ENCODE assay signal across 1 cellular context in the genomic region with DNA sequence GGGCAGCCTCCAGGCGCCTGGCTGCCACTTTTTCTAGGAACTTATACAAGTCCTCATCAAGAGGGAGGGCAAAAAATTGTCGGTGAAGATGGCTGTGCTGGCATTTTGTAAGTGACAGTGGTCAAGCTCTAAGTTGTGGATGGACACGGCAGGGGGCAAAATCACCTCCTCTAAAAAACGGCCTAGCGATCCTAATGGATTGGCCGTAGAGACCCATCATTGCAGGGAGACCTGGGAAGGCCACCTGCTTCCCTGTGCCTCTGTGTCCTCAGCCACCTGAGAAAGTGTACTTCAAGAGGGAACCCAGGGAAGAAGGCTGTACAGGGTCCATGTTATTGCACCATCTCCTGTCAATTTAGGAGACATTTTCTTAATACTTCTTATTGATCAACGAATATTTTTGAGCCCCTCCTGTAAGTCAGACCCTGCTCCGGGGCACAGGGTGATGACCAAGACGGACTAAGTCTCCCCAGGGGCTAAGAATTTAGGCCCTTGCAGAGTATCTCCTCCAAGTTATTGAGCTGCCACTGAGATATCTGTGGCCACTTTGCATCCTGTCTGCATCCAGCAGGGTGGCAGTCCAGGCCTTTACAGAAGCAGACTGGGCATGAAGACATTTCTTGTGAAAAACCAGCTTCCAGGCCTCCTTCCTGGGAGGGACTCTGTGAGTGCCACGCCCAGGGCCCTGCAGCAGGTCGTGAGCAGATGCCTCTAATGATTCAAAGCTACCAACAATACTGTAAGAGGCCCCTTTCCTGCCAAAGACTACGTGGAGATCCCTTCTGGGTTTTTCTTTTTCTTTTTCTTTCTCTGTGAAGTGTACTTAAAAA.
TF ChIP-seq lines count a peak whose summit lies in the region.

No MANE protein-coding gene starts in this region.

TF ChIP-seq in HepG2, 621 proteins besides CTCF, POLR2A, EP300 and RAD21 (continues in another document):
- TF ChIP-seq, protein P1, sequence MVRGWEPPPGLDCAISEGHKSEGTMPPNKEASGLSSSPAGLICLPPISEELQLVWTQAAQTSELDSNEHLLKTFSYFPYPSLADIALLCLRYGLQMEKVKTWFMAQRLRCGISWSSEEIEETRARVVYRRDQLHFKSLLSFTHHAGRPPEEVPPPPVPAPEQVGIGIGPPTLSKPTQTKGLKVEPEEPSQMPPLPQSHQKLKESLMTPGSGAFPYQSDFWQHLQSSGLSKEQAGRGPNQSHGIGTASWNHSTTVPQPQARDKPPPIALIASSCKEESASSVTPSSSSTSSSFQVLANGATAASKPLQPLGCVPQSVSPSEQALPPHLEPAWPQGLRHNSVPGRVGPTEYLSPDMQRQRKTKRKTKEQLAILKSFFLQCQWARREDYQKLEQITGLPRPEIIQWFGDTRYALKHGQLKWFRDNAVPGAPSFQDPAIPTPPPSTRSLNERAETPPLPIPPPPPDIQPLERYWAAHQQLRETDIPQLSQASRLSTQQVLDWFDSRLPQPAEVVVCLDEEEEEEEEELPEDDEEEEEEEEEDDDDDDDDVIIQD (CRISPR knock-in tag; IDR thresholded peaks at IDR 0.05; ENCODE audit: low read depth) = no peak
- TF ChIP-seq BCL6 (CRISPR knock-in tag; IDR thresholded peaks at IDR 0.05) (no peak; the same call in 1 of the 2 replicates), ZSCAN29 (CRISPR knock-in tag; conservative IDR thresholded peaks at IDR 0.05) (peak; percentile 10; the same call in 1 of the 2 replicates), RELA (CRISPR knock-in tag; IDR thresholded peaks at IDR 0.05) (peak; percentile 14; the same call in 1 of the 2 replicates), ZNF552 (CRISPR knock-in tag; IDR thresholded peaks at IDR 0.05; ENCODE audit: borderline replicate concordance) (peak; percentile 43; the same call in 1 of the 2 replicates), AHR (CRISPR knock-in tag; IDR thresholded peaks at IDR 0.05) (no peak; the same call in 1 of the 2 replicates), ZNF337 (CRISPR knock-in tag; IDR thresholded peaks at IDR 0.05; ENCODE audit: borderline replicate concordance, low read depth) (0 out of 2 replicates have a peak, but pooled peaks have one; percentile 62), XRCC5 (optimal IDR thresholded peaks at IDR 0.05; ENCODE audit: low read length) (peak; percentile 28), KLF11 (CRISPR knock-in tag; IDR thresholded peaks at IDR 0.05) (0 out of 2 replicates have a peak, but pooled peaks have one; percentile 2), GZF1 (CRISPR knock-in tag; IDR thresholded peaks at IDR 0.05) (0 out of 2 replicates have a peak, but pooled peaks have one; percentile 24), ZNF343 (CRISPR knock-in tag; IDR thresholded peaks at IDR 0.05) (0 out of 2 replicates have a peak, but pooled peaks have one; percentile 1), SPEN (CRISPR knock-in tag; IDR thresholded peaks at IDR 0.05; ENCODE audit: low read depth) (peak; percentile 43; the same call in 1 of the 2 replicates), HOXD1 (CRISPR knock-in tag; IDR thresholded peaks at IDR 0.05) (peak; percentile 33; the same call in 1 of the 2 replicates), NCOA5 (CRISPR knock-in tag; IDR thresholded peaks at IDR 0.05) (no peak), ZNF251 (CRISPR knock-in tag; IDR thresholded peaks at IDR 0.05) (0 out of 2 replicates have a peak, but pooled peaks have one; percentile 41), NFATC3 (CRISPR knock-in tag; IDR thresholded peaks at IDR 0.05) (0 out of 2 replicates have a peak, but pooled peaks have one; percentile 38), RCOR2 (CRISPR knock-in tag; IDR thresholded peaks at IDR 0.05) (peak; percentile 4; the same call in 1 of the 2 replicates), ZFX (CRISPR knock-in tag; IDR thresholded peaks at IDR 0.05; ENCODE audit: low read depth) (peak; percentile 16; the same call in 1 of the 2 replicates), ZNF720 (CRISPR knock-in tag; IDR thresholded peaks at IDR 0.05) (0 out of 2 replicates have a peak, but pooled peaks have one; percentile 4), SP5 (CRISPR knock-in tag; IDR thresholded peaks at IDR 0.05; ENCODE audit: borderline replicate concordance, low read depth) (peak; percentile 85), MIER2 (CRISPR knock-in tag; IDR thresholded peaks at IDR 0.05) (0 out of 2 replicates have a peak, but pooled peaks have one; percentile 28), FOXO1 (CRISPR knock-in tag; IDR thresholded peaks at IDR 0.05) (peak; percentile 3; the same call in 1 of the 2 replicates), SAP130 (CRISPR knock-in tag; IDR thresholded peaks at IDR 0.05; ENCODE audit: low read depth) (peak; percentile 55; the same call in 1 of the 2 replicates), CC2D1A (CRISPR knock-in tag; IDR thresholded peaks at IDR 0.05) (0 out of 2 replicates have a peak, but pooled peaks have one; percentile 13), MAFG (CRISPR knock-in tag; IDR thresholded peaks at IDR 0.05) (no peak), PITX1 (CRISPR knock-in tag; IDR thresholded peaks at IDR 0.05) (0 out of 2 replicates have a peak, but pooled peaks have one; percentile 41), ZNF792 (CRISPR knock-in tag; IDR thresholded peaks at IDR 0.05) (no peak; the same call in 1 of the 2 replicates), ZSCAN22 (CRISPR knock-in tag; IDR thresholded peaks at IDR 0.05) (no peak), PRMT3 (CRISPR knock-in tag; IDR thresholded peaks at IDR 0.05; ENCODE audit: borderline replicate concordance, low read depth) (no peak), ZNF460 (CRISPR knock-in tag; IDR thresholded peaks at IDR 0.05; ENCODE audit: borderline replicate concordance) (no peak), ZBTB1 (CRISPR knock-in tag; IDR thresholded peaks at IDR 0.05; ENCODE audit: borderline replicate concordance) (0 out of 2 replicates have a peak, but pooled peaks have one; percentile 55), ZNF569 (CRISPR knock-in tag; IDR thresholded peaks at IDR 0.05; ENCODE audit: borderline replicate concordance) (0 out of 2 replicates have a peak, but pooled peaks have one; percentile 20), ZNF12 (CRISPR knock-in tag; IDR thresholded peaks at IDR 0.05) (0 out of 2 replicates have a peak, but pooled peaks have one; percentile 8), PHF8 (CRISPR knock-in tag; IDR thresholded peaks at IDR 0.05) (0 out of 2 replicates have a peak, but pooled peaks have one; percentile 1), SRSF1 (optimal IDR thresholded peaks at IDR 0.05; ENCODE audit: low read depth, low read length) (peak; percentile 57), HNRNPL (IDR thresholded peaks at IDR 0.05; ENCODE audit: low read depth, low read length) (no peak), ELF1 (CRISPR knock-in tag; IDR thresholded peaks at IDR 0.05) (peak; percentile 26; the same call in 1 of the 2 replicates)
- TF ChIP-seq, protein P2, sequence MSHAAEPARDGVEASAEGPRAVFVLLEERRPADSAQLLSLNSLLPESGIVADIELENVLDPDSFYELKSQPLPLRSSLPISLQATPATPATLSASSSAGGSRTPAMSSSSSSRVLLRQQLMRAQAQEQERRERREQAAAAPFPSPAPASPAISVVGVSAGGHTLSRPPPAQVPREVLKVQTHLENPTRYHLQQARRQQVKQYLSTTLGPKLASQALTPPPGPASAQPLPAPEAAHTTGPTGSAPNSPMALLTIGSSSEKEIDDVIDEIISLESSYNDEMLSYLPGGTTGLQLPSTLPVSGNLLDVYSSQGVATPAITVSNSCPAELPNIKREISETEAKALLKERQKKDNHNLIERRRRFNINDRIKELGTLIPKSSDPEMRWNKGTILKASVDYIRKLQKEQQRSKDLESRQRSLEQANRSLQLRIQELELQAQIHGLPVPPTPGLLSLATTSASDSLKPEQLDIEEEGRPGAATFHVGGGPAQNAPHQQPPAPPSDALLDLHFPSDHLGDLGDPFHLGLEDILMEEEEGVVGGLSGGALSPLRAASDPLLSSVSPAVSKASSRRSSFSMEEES (CRISPR knock-in tag; IDR thresholded peaks at IDR 0.05) = 0 out of 2 replicates have a peak, but pooled peaks have one; percentile 21
- TF ChIP-seq, protein P3, sequence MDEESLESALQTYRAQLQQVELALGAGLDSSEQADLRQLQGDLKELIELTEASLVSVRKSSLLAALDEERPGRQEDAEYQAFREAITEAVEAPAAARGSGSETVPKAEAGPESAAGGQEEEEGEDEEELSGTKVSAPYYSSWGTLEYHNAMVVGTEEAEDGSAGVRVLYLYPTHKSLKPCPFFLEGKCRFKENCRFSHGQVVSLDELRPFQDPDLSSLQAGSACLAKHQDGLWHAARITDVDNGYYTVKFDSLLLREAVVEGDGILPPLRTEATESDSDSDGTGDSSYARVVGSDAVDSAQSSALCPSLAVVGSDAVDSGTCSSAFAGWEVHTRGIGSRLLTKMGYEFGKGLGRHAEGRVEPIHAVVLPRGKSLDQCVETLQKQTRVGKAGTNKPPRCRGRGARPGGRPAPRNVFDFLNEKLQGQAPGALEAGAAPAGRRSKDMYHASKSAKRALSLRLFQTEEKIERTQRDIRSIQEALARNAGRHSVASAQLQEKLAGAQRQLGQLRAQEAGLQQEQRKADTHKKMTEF (CRISPR knock-in tag; IDR thresholded peaks at IDR 0.05) = peak; percentile 8; the same call in 1 of the 2 replicates
- TF ChIP-seq, protein P4, sequence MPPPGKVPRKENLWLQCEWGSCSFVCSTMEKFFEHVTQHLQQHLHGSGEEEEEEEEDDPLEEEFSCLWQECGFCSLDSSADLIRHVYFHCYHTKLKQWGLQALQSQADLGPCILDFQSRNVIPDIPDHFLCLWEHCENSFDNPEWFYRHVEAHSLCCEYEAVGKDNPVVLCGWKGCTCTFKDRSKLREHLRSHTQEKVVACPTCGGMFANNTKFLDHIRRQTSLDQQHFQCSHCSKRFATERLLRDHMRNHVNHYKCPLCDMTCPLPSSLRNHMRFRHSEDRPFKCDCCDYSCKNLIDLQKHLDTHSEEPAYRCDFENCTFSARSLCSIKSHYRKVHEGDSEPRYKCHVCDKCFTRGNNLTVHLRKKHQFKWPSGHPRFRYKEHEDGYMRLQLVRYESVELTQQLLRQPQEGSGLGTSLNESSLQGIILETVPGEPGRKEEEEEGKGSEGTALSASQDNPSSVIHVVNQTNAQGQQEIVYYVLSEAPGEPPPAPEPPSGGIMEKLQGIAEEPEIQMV (CRISPR knock-in tag; IDR thresholded peaks at IDR 0.05; ENCODE audit: low read depth) = 0 out of 2 replicates have a peak, but pooled peaks have one; percentile 38
- TF ChIP-seq, protein P5, sequence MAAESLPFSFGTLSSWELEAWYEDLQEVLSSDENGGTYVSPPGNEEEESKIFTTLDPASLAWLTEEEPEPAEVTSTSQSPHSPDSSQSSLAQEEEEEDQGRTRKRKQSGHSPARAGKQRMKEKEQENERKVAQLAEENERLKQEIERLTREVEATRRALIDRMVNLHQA (CRISPR knock-in tag; IDR thresholded peaks at IDR 0.05) = 0 out of 2 replicates have a peak, but pooled peaks have one; percentile 24
- TF ChIP-seq, protein P6, sequence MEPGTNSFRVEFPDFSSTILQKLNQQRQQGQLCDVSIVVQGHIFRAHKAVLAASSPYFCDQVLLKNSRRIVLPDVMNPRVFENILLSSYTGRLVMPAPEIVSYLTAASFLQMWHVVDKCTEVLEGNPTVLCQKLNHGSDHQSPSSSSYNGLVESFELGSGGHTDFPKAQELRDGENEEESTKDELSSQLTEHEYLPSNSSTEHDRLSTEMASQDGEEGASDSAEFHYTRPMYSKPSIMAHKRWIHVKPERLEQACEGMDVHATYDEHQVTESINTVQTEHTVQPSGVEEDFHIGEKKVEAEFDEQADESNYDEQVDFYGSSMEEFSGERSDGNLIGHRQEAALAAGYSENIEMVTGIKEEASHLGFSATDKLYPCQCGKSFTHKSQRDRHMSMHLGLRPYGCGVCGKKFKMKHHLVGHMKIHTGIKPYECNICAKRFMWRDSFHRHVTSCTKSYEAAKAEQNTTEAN (CRISPR knock-in tag; conservative IDR thresholded peaks at IDR 0.05) = peak; percentile 30; the same call in 1 of the 2 replicates
- TF ChIP-seq, protein P7, sequence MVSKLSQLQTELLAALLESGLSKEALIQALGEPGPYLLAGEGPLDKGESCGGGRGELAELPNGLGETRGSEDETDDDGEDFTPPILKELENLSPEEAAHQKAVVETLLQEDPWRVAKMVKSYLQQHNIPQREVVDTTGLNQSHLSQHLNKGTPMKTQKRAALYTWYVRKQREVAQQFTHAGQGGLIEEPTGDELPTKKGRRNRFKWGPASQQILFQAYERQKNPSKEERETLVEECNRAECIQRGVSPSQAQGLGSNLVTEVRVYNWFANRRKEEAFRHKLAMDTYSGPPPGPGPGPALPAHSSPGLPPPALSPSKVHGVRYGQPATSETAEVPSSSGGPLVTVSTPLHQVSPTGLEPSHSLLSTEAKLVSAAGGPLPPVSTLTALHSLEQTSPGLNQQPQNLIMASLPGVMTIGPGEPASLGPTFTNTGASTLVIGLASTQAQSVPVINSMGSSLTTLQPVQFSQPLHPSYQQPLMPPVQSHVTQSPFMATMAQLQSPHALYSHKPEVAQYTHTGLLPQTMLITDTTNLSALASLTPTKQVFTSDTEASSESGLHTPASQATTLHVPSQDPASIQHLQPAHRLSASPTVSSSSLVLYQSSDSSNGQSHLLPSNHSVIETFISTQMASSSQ (IDR thresholded peaks at IDR 0.05; ENCODE audit: low read depth) = no peak
- TF ChIP-seq, protein P7 (CRISPR knock-in tag; IDR thresholded peaks at IDR 0.05; ENCODE audit: borderline replicate concordance) = peak; percentile 41; the same call in 1 of the 2 replicates
- TF ChIP-seq, protein P8, sequence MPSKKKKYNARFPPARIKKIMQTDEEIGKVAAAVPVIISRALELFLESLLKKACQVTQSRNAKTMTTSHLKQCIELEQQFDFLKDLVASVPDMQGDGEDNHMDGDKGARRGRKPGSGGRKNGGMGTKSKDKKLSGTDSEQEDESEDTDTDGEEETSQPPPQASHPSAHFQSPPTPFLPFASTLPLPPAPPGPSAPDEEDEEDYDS (CRISPR knock-in tag; IDR thresholded peaks at IDR 0.05) = peak; percentile 8; the same call in 1 of the 2 replicates
- TF ChIP-seq, protein P9, sequence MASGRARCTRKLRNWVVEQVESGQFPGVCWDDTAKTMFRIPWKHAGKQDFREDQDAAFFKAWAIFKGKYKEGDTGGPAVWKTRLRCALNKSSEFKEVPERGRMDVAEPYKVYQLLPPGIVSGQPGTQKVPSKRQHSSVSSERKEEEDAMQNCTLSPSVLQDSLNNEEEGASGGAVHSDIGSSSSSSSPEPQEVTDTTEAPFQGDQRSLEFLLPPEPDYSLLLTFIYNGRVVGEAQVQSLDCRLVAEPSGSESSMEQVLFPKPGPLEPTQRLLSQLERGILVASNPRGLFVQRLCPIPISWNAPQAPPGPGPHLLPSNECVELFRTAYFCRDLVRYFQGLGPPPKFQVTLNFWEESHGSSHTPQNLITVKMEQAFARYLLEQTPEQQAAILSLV (CRISPR knock-in tag; IDR thresholded peaks at IDR 0.05; ENCODE audit: borderline replicate concordance) = peak; percentile 26; the same call in 1 of the 2 replicates
